14 cellular contexts compared by ENCODE assay signal in genomic region chr1:212219679-212220463, GRCh38.
DNase-seq lines count a peak whose midpoint lies in the region; ATAC-seq and TF ChIP-seq lines count a peak whose summit lies in the region.
"Had no signal": no experiment of that assay in that cellular context is flagged by ENCODE, and none has a peak within 500 bp of the region (broad histone marks: within the 10 kb centered on the region; RNA-seq: fewer than 3 reads in every experiment).

No MANE protein-coding gene starts in this region.

- no peaks in the 10 kb centered on the region for H3K9me3 Mint-ChIP-seq in nephron
- no peaks in the 10 kb centered on the region for H3K9me3 Mint-ChIP-seq in activated CD8-positive, alpha-beta T cell treated with anti-CD3 and anti-CD28 coated beads for 36 hours
- H3K9me3 Mint-ChIP-seq: dendritic cell treated with granulocyte-macrophage colony-stimulating factor and Interleukin-4, amounts not matched to agents 40 ng/mL and 50 ng/mL, for 4 days had no signal

- no peaks in the 10 kb centered on the region for H3K27me3 ChIP-seq in BLaER1

- peak overlapping the region; percentile 78 for H3K4me2 ChIP-seq in BLaER1

- intact Hi-C loops in activated CD8-positive, alpha-beta T cell treated with anti-CD3 and anti-CD28 coated beads for 36 hours (cut with micrococcal nuclease), result no loop called here

- H4K20me1 ChIP-seq in BLaER1, result no peaks in the 10 kb centered on the region

- no peak overlapping the region for H3K4me3 Mint-ChIP-seq in nephron
- H3K4me3 Mint-ChIP-seq in activated CD8-positive, alpha-beta T cell treated with anti-CD3 and anti-CD28 coated beads for 36 hours, result no peak overlapping the region
- H3K4me3 Mint-ChIP-seq: activated naive CD8-positive, alpha-beta T cell; dendritic cell treated with granulocyte-macrophage colony-stimulating factor and Interleukin-4, amounts not matched to agents 40 ng/mL and 50 ng/mL, for 4 days had no signal

- no peak overlapping the region for H3K4me3 ChIP-seq in BLaER1
- H3K4me3 ChIP-seq in choroid plexus epithelial cell (ENCODE audit: low read depth, low read length), result no peak overlapping the region

- POLR2A ChIA-PET in activated CD8-positive, alpha-beta T cell treated with anti-CD3 and anti-CD28 coated beads for 36 hours (lab: Charles Lee), result interaction anchor here (0.9 kb wide), 1 partner anchor 8 kb away, joined by 3 read pairs; no protein-coding TSS in a partner anchor

- peaks cover 28% of the 10 kb centered on the region for H3K4me1 Mint-ChIP-seq in nephron
- H3K4me1 Mint-ChIP-seq in activated CD8-positive, alpha-beta T cell treated with anti-CD3 and anti-CD28 coated beads for 36 hours (ENCODE audit: low read depth), result peaks cover 28% of the 10 kb centered on the region

- peak overlapping the region; percentile 22 to 55 (median 49) for H3K27ac Mint-ChIP-seq in nephron
- H3K27ac Mint-ChIP-seq in activated CD8-positive, alpha-beta T cell treated with anti-CD3 and anti-CD28 coated beads for 36 hours, result no peak overlapping the region
- H3K27ac Mint-ChIP-seq: activated naive CD8-positive, alpha-beta T cell; dendritic cell treated with granulocyte-macrophage colony-stimulating factor and Interleukin-4, amounts not matched to agents 40 ng/mL and 50 ng/mL, for 4 days had no signal

- peaks cover 10% of the 10 kb centered on the region for H3K27me3 Mint-ChIP-seq in nephron (ENCODE audit: low read depth)
- H3K27me3 Mint-ChIP-seq in activated CD8-positive, alpha-beta T cell treated with anti-CD3 and anti-CD28 coated beads for 36 hours, result no peaks in the 10 kb centered on the region
- H3K27me3 Mint-ChIP-seq: activated naive CD8-positive, alpha-beta T cell; dendritic cell treated with granulocyte-macrophage colony-stimulating factor and Interleukin-4, amounts not matched to agents 40 ng/mL and 50 ng/mL, for 4 days had no signal

- peaks cover 3% of the 10 kb centered on the region for H3K36me3 Mint-ChIP-seq in nephron (ENCODE audit: low read depth)
- H3K36me3 Mint-ChIP-seq in activated CD8-positive, alpha-beta T cell treated with anti-CD3 and anti-CD28 coated beads for 36 hours (ENCODE audit: low read depth), result no peaks in the 10 kb centered on the region
- H3K36me3 Mint-ChIP-seq: activated naive CD8-positive, alpha-beta T cell had no signal

- H3K4me1 ChIP-seq in BLaER1, result peaks cover 60% of the 10 kb centered on the region

- no peaks in the 10 kb centered on the region for H3K36me3 ChIP-seq in BLaER1

- DNase-seq in NCI-H82 treated with DMSO at 0.1 percent for 48 hours (lab: John Stamatoyannopoulos, UW; ENCODE audit: unreplicated experiment) (peak; percentile 87), choroid plexus epithelial cell (ENCODE audit: low read depth) (peak; percentile 54), NCI-H69 (lab: John Stamatoyannopoulos, UW) (no peak), NCI-H526 treated with DMSO at 0.1 percent for 48 hours (lab: John Stamatoyannopoulos, UW) (no peak)
- DNase-seq in activated CD8-positive, alpha-beta T cell treated with anti-CD3 and anti-CD28 coated beads for 36 hours, result no peak
- DNase-seq: KBM-7, NCI-H2081, OCI-M1 had no signal

- CTCF ChIA-PET in activated CD8-positive, alpha-beta T cell treated with anti-CD3 and anti-CD28 coated beads for 36 hours (lab: Charles Lee), result no interaction called here

- no peaks in the 10 kb centered on the region for H3K9me3 ChIP-seq in BLaER1

- TF ChIP-seq CTCF in choroid plexus epithelial cell (conservative IDR thresholded peaks at IDR 0.05; ENCODE audit: low read depth, low read length), result no peak
- TF ChIP-seq CTCF in nephron (IDR thresholded peaks at IDR 0.05; ENCODE audit: unreplicated experiment in 3 of 3), result no peak
- TF ChIP-seq CTCF in activated CD8-positive, alpha-beta T cell treated with anti-CD3 and anti-CD28 coated beads for 36 hours (IDR thresholded peaks at IDR 0.05), result no peak

- H3K9ac ChIP-seq in BLaER1, result peak overlapping the region; percentile 65; the same call in 1 of the 2 replicates

- peak overlapping the region; percentile 82 for H3K27ac ChIP-seq in BLaER1

- ATAC-seq in HG02678 (IDR thresholded peaks at IDR 0.05; ENCODE audit: unreplicated experiment), result no peak
- ATAC-seq in activated CD8-positive, alpha-beta T cell treated with anti-CD3 and anti-CD28 coated beads for 36 hours, result no peak
- ATAC-seq: HCT116 had no signal

Comparison
In these comparisons a context has a peak if more than half of its experiments do, and no peak if none do; other contexts are left out.
1. DNase-seq: peak in NCI-H82 treated with DMSO at 0.1 percent for 48 hours (single experiment) and choroid plexus epithelial cell (single experiment); none in NCI-H69 (single experiment), activated CD8-positive, alpha-beta T cell treated with anti-CD3 and anti-CD28 coated beads for 36 hours (single experiment) and NCI-H526 treated with DMSO at 0.1 percent for 48 hours (single experiment).